8 cellular contexts compared by ENCODE assay signal in genomic region chr18:49725809-49726514, GRCh38.
A peak's percentile ranks its signal among the peaks of the same experiment; 100 is the strongest.
DNase-seq lines count a peak whose midpoint lies in the region; TF ChIP-seq lines count a peak whose summit lies in the region.

No MANE protein-coding gene starts in this region.

- H3K4me1 ChIP-seq in iPS-18a (ENCODE audit: control insufficient read depth, low read depth, low read length) (peaks cover 18% of the 10 kb centered on the region), stomach smooth muscle (ENCODE audit: control insufficient read depth, insufficient read depth, low read length) (peaks cover 17% of the 10 kb centered on the region)

- POLR2A ChIA-PET in HEK293T (lab: Yijun Ruan, JAX), result interaction anchor here (0.7 to 1.2 kb wide), 5 partner anchors 33 to 165 kb away, joined by 3 to 4 read pairs (median 3); no protein-coding TSS in a partner anchor

- H3K9ac ChIP-seq in iPS-18a (ENCODE audit: low read length) (no peak overlapping the region), stomach smooth muscle (ENCODE audit: low read length in 2 of 2) (no peak overlapping the region)

- DNase-seq in HEK293T (ENCODE audit: extremely low spot score) (peak; percentile 13), astrocyte of the spinal cord (ENCODE audit: low read depth, low spot score) (peak; percentile 99), GF-D8 (lab: John Stamatoyannopoulos, UW) (no peak), GM10266 (ENCODE audit: extremely low spot score) (no peak), NCI-H748 (lab: John Stamatoyannopoulos, UW; ENCODE audit: unreplicated experiment) (no peak), DMS53 (lab: John Stamatoyannopoulos, UW) (no peak)

- H3K36me3 ChIP-seq in iPS-18a (ENCODE audit: control insufficient read depth, low read depth, low read length), result no peaks in the 10 kb centered on the region
- no peaks in the 10 kb centered on the region for H3K36me3 ChIP-seq in stomach smooth muscle (ENCODE audit: control insufficient read depth in 2 of 2, insufficient read depth in 2 of 2, low read length in 2 of 2)

- peak overlapping the region; percentile 34 for H3K27ac ChIP-seq in iPS-18a (ENCODE audit: low read length)
- peak overlapping the region; percentile 31 for H3K27ac ChIP-seq in stomach smooth muscle (ENCODE audit: low read length)

- H3K27me3 ChIP-seq in iPS-18a (ENCODE audit: control insufficient read depth, insufficient read depth, low read length) (no peaks in the 10 kb centered on the region), stomach smooth muscle (ENCODE audit: control insufficient read depth in 1 of 2, insufficient read depth in 2 of 2, low read length in 2 of 2) (no peaks in the 10 kb centered on the region)

- H3K9me3 ChIP-seq in iPS-18a (ENCODE audit: control insufficient read depth, low read depth, low read length) (no peaks in the 10 kb centered on the region), stomach smooth muscle (ENCODE audit: control insufficient read depth in 2 of 2, low read length in 2 of 2) (peaks cover 0 to 2% of the 10 kb centered on the region in 2 donors)

- H3K4me3 ChIP-seq in astrocyte of the spinal cord (ENCODE audit: low read depth, low read length) (no peak overlapping the region), iPS-18a (ENCODE audit: low read length) (no peak overlapping the region), stomach smooth muscle (ENCODE audit: low read length in 2 of 2) (no peak overlapping the region)

- CTCF ChIA-PET in HEK293T (lab: Yijun Ruan, JAX), result interaction anchor here (0.6 to 0.8 kb wide), 2 partner anchors 22 to 215 kb away, joined by 3 read pairs; no protein-coding TSS in a partner anchor

- TF ChIP-seq CTCF in astrocyte of the spinal cord (IDR thresholded peaks at IDR 0.05; ENCODE audit: low read depth, low read length) (peak; percentile 18), GM10266 (IDR thresholded peaks at IDR 0.05; ENCODE audit: control insufficient read depth, insufficient read depth, low read depth, missing control alignments) (no peak)

- in situ Hi-C loops in astrocyte of the spinal cord (cut with HindIII; ENCODE audit: low sequenced_read_pairs), result no loop called here

TF ChIP-seq in HEK293T, 16 proteins besides CTCF, POLR2A, EP300 and RAD21:
- TF ChIP-seq NFRKB (IDR thresholded peaks at IDR 0.05), result no peak
- TF ChIP-seq ELF4 (IDR thresholded peaks at IDR 0.05), result no peak
- no peak for TF ChIP-seq FOXM1 (IDR thresholded peaks at IDR 0.05; ENCODE audit: borderline replicate concordance)

Comparison
In these comparisons a context has a peak if more than half of its experiments do, and no peak if none do; other contexts are left out.
1. DNase-seq: peak in HEK293T (single experiment) and astrocyte of the spinal cord (single experiment); none in GF-D8 (single experiment), GM10266 (single experiment), NCI-H748 (single experiment) and DMS53 (single experiment).